Comparison of ENCODE assay signal across 14 cellular contexts in genomic region chr6:107690864-107691661, GRCh38.
A peak's percentile ranks its signal among the peaks of the same experiment; 100 is the strongest.
DNase-seq lines count a peak whose midpoint lies in the region; ATAC-seq and TF ChIP-seq lines count a peak whose summit lies in the region.
"Had no signal": no experiment of that assay in that cellular context is flagged by ENCODE, and none has a peak within 500 bp of the region (broad histone marks: within the 10 kb centered on the region; RNA-seq: fewer than 3 reads in every experiment).

No MANE protein-coding gene starts in this region.

- no peaks in the 10 kb centered on the region for H3K36me3 Mint-ChIP-seq in CD4-positive, alpha-beta T cell (ENCODE audit: low read depth)

- no peak for ATAC-seq in CD4-positive, alpha-beta T cell (ENCODE audit: poor library complexity)
- ATAC-seq in GM21529 (IDR thresholded peaks at IDR 0.05; ENCODE audit: unreplicated experiment), result no peak
- ATAC-seq: activated CD4-positive, CD25-positive, alpha-beta regulatory T cell treated with anti-CD3 and anti-CD28 coated beads, Interleukin-2, amount 50 U/mL, for 24 hours; left lobe of liver had no signal

- H3K4me3 Mint-ChIP-seq in CD4-positive, alpha-beta T cell, result no peak overlapping the region
- H3K4me3 Mint-ChIP-seq: activated T-cell treated with anti-CD3 and anti-CD28 coated beads, Interleukin-2, amount 50 U/mL, for 24 hours had no signal

- CTCF ChIA-PET in CD4-positive, alpha-beta T cell (lab: Charles Lee), result no interaction called here

- H3K4me1 ChIP-seq in BLaER1 treated with 17β-estradiol and CSF1 and Interleukin-3, amounts not matched to agents 10 nM and 100 nM, result peaks cover 9 to 26% (median 15%) of the 10 kb centered on the region in 10 experiments; a peak in 18 of 20 replicates
- H3K4me1 ChIP-seq in rectal smooth muscle tissue (ENCODE audit: control insufficient read depth, insufficient read depth, low read length), result peaks cover 5% of the 10 kb centered on the region
- H3K4me1 ChIP-seq: transverse colon had no signal

- no peaks in the 10 kb centered on the region for H3K4me1 Mint-ChIP-seq in CD4-positive, alpha-beta T cell (ENCODE audit: low read depth)

- no peak overlapping the region for H3K27ac ChIP-seq in BLaER1 treated with 17β-estradiol and CSF1 and Interleukin-3, amounts not matched to agents 10 nM and 100 nM
- peak overlapping the region; percentile 8 for H3K27ac ChIP-seq in rectal smooth muscle tissue (ENCODE audit: low read depth, low read length)
- H3K27ac ChIP-seq in CD4-positive, alpha-beta T cell (ENCODE audit: low read depth, low read length), result no peak overlapping the region

- H3K27me3 Mint-ChIP-seq in CD4-positive, alpha-beta T cell, result no peaks in the 10 kb centered on the region
- H3K27me3 Mint-ChIP-seq: activated T-cell treated with anti-CD3 and anti-CD28 coated beads, Interleukin-2, amount 50 U/mL, for 24 hours had no signal

- TF ChIP-seq CTCF in foreskin fibroblast (IDR thresholded peaks at IDR 0.05; ENCODE audit: low read depth, low read length), result no peak
- no peak for TF ChIP-seq CTCF in CD4-positive, alpha-beta T cell (IDR thresholded peaks at IDR 0.05)

- no peak overlapping the region for H3K4me3 ChIP-seq in BLaER1 treated with 17β-estradiol and CSF1 and Interleukin-3, amounts not matched to agents 10 nM and 100 nM
- H3K4me3 ChIP-seq in foreskin fibroblast (ENCODE audit: low read depth in 1 of 2, low read length in 2 of 2) (no peak overlapping the region), rectal smooth muscle tissue (ENCODE audit: low read length) (no peak overlapping the region)
- H3K4me3 ChIP-seq: esophagus muscularis mucosa, transverse colon had no signal

- H3K9me3 Mint-ChIP-seq in CD4-positive, alpha-beta T cell, result no peaks in the 10 kb centered on the region
- H3K9me3 Mint-ChIP-seq: activated T-cell treated with anti-CD3 and anti-CD28 coated beads, Interleukin-2, amount 50 U/mL, for 24 hours had no signal

- peak; percentile 11 for DNase-seq in RKO (ENCODE audit: low spot score)
- DNase-seq in foreskin fibroblast, result peak; percentile 82
- no peak for DNase-seq in superior temporal gyrus (ENCODE audit: extremely low spot score)
- no peak for DNase-seq in SW480 (ENCODE audit: low spot score)
- DNase-seq in CD4-positive, alpha-beta T cell, result no peak
- DNase-seq: activated T-cell treated with anti-CD3 and anti-CD28 coated beads, Interleukin-2, amount 50 U/mL, for 24 hours; posterior cingulate gyrus; transverse colon had no signal

- POLR2A ChIA-PET in CD4-positive, alpha-beta T cell (lab: Charles Lee), result interaction anchor here (0.6 to 0.7 kb wide), 2 partner anchors 18 to 22 kb away, joined by 3 read pairs; no protein-coding TSS in a partner anchor

- no peak overlapping the region for H3K9ac ChIP-seq in BLaER1 treated with 17β-estradiol and CSF1 and Interleukin-3, amounts not matched to agents 10 nM and 100 nM
- H3K9ac ChIP-seq in rectal smooth muscle tissue (ENCODE audit: low read length), result no peak overlapping the region

- H3K36me3 ChIP-seq in BLaER1 treated with 17β-estradiol and CSF1 and Interleukin-3, amounts not matched to agents 10 nM and 100 nM, result no peaks in the 10 kb centered on the region
- H3K36me3 ChIP-seq in rectal smooth muscle tissue (ENCODE audit: control insufficient read depth, insufficient read depth, low read length), result no peaks in the 10 kb centered on the region
- H3K36me3 ChIP-seq: esophagus muscularis mucosa, transverse colon had no signal

- intact Hi-C loops in CD4-positive, alpha-beta T cell (cut with DNase I, micrococcal nuclease), result no loop called here

- H3K27me3 ChIP-seq in BLaER1 treated with 17β-estradiol and CSF1 and Interleukin-3, amounts not matched to agents 10 nM and 100 nM, result no peaks in the 10 kb centered on the region
- H3K27me3 ChIP-seq in rectal smooth muscle tissue (ENCODE audit: control insufficient read depth, insufficient read depth, low read length), result no peaks in the 10 kb centered on the region
- no peaks in the 10 kb centered on the region for H3K27me3 ChIP-seq in CD4-positive, alpha-beta T cell (ENCODE audit: control insufficient read depth, insufficient read depth, low read length)
- H3K27me3 ChIP-seq: transverse colon had no signal

- no peaks in the 10 kb centered on the region for H4K20me1 ChIP-seq in BLaER1 treated with 17β-estradiol and CSF1 and Interleukin-3, amounts not matched to agents 10 nM and 100 nM

- H3K9me3 ChIP-seq in BLaER1 treated with 17β-estradiol and CSF1 and Interleukin-3, amounts not matched to agents 10 nM and 100 nM (replicated peaks in 1 of 11), result peaks cover 0 to 22% (median 8%) of the 10 kb centered on the region in 11 experiments; a peak in 9 of 22 replicates
- no peaks in the 10 kb centered on the region for H3K9me3 ChIP-seq in CD4-positive, alpha-beta T cell (ENCODE audit: control insufficient read depth, low read length)
- H3K9me3 ChIP-seq: esophagus muscularis mucosa, transverse colon had no signal

- peak overlapping the region; percentile 36 to 69 (median 59); a peak in 21 of 22 replicates for H3K4me2 ChIP-seq in BLaER1 treated with 17β-estradiol and CSF1 and Interleukin-3, amounts not matched to agents 10 nM and 100 nM

- H3K27ac Mint-ChIP-seq in CD4-positive, alpha-beta T cell, result no peak overlapping the region
- H3K27ac Mint-ChIP-seq: activated T-cell treated with anti-CD3 and anti-CD28 coated beads, Interleukin-2, amount 50 U/mL, for 24 hours had no signal

Comparison
In these comparisons a context has a peak if more than half of its experiments do, and no peak if none do; other contexts are left out.
1. DNase-seq: peak in RKO (single experiment) and foreskin fibroblast (2 of 2); none in superior temporal gyrus (single experiment), SW480 (single experiment) and CD4-positive, alpha-beta T cell (0 of 10).